In the genomic region with DNA sequence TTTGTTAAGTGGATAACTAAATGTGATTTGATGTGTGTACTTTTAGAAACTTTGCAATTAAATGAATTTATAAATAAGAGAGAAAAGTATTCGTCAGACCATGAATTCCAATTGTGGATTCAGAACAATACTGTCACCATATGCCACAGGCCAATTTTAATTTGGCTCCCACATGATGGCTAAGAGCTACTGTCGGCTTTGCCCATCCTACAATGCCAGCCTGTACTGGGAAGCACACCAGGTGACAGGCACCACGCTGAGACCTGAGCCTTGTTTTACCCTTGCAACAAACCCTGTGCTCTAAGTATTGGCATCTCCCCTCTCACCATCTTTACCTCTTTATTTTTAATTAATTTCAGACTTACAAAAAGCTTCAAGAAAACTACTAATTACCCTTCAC, we compare ENCODE assay signal across 28 cellular contexts.
"Had no signal": no experiment of that assay in that cellular context is flagged by ENCODE, and none has a peak within 500 bp of the region (broad histone marks: within the 10 kb centered on the region; RNA-seq: fewer than 3 reads in every experiment).

No MANE protein-coding gene starts in this region.

- DNase-seq: activated CD4-positive, alpha-beta memory T cell treated with anti-CD3 and anti-CD28 coated beads for 36 hours; activated CD4-positive, alpha-beta T cell treated with anti-CD3 and anti-CD28 coated beads for 48 hours; activated CD8-positive, alpha-beta memory T cell treated with anti-CD3 and anti-CD28 coated beads, Interleukin-2, amount 50 U/mL, for 48 hours; activated T-cell treated with anti-CD3 and anti-CD28 coated beads, Interleukin-2, amount 50 U/mL, for 24 hours; anterior cingulate cortex; cerebellar nuclear complex; cortex of kidney; effector memory CD8-positive, alpha-beta T cell; erythroblast; head of caudate nucleus; hippocampal formation; left cardiac atrium; mammary epithelial cell; naive thymus-derived CD4-positive, alpha-beta T cell; ovary; retina; sigmoid colon; small intestine; stimulated activated naive CD4-positive, alpha-beta T cell treated with Interleukin-2 at 50 U/mL for 16 hours; T-helper 1 cell; T-helper 9 cell; transverse colon had no signal

- ATAC-seq: activated CD4-positive, CD25-positive, alpha-beta regulatory T cell treated with anti-CD3 and anti-CD28 coated beads, Interleukin-2, amount 50 U/mL, for 24 hours; activated naive CD4-positive, alpha-beta T cell treated with anti-CD3 and anti-CD28 coated beads, Interleukin-2, amount 50 U/mL, for 72 hours; effector memory CD8-positive, alpha-beta T cell; gastroesophageal sphincter; left cardiac atrium; naive thymus-derived CD4-positive, alpha-beta T cell had no signal

- H3K36me3 ChIP-seq: gastroesophageal sphincter, ovary, sigmoid colon, transverse colon had no signal

- H3K4me3 ChIP-seq: gastroesophageal sphincter, ovary, sigmoid colon, transverse colon had no signal

- H3K27ac ChIP-seq: gastroesophageal sphincter, ovary, sigmoid colon, transverse colon, VCaP had no signal

- H3K4me1 Mint-ChIP-seq: mesothelial cell of epicardium had no signal

- H3K9me3 Mint-ChIP-seq: effector memory CD8-positive, alpha-beta T cell; mesothelial cell of epicardium had no signal

- H3K4me3 Mint-ChIP-seq: activated CD4-positive, alpha-beta memory T cell treated with anti-CD3 and anti-CD28 coated beads for 36 hours; activated T-cell treated with anti-CD3 and anti-CD28 coated beads, Interleukin-2, amount 50 U/mL, for 24 hours; effector memory CD8-positive, alpha-beta T cell; mesothelial cell of epicardium; naive thymus-derived CD4-positive, alpha-beta T cell had no signal

- H3K36me3 Mint-ChIP-seq: mesothelial cell of epicardium had no signal

- H3K27me3 ChIP-seq: gastroesophageal sphincter, ovary, sigmoid colon, transverse colon had no signal

- H3K9me3 ChIP-seq: gastroesophageal sphincter, ovary, sigmoid colon, transverse colon had no signal

- H3K27me3 Mint-ChIP-seq: activated CD4-positive, alpha-beta memory T cell treated with anti-CD3 and anti-CD28 coated beads for 36 hours; activated T-cell treated with anti-CD3 and anti-CD28 coated beads, Interleukin-2, amount 50 U/mL, for 24 hours; effector memory CD8-positive, alpha-beta T cell; naive thymus-derived CD4-positive, alpha-beta T cell; progenitor cell of endocrine pancreas had no signal

- H3K27ac Mint-ChIP-seq: activated CD4-positive, alpha-beta memory T cell treated with anti-CD3 and anti-CD28 coated beads for 36 hours; activated naive CD4-positive, alpha-beta T cell treated with anti-CD3 and anti-CD28 coated beads, Interleukin-2, amount 50 U/mL, for 72 hours; activated T-cell treated with anti-CD3 and anti-CD28 coated beads, Interleukin-2, amount 50 U/mL, for 24 hours; effector memory CD8-positive, alpha-beta T cell; mesothelial cell of epicardium; naive thymus-derived CD4-positive, alpha-beta T cell; progenitor cell of endocrine pancreas had no signal
